Comparison of ENCODE assay signal across 8 cellular contexts in genomic region chr14:103292426-103293374, GRCh38.
DNase-seq lines count a peak whose midpoint lies in the region; ATAC-seq lines count a peak whose summit lies in the region.

No MANE protein-coding gene starts in this region.

- ATAC-seq in HG02678 (IDR thresholded peaks at IDR 0.05; ENCODE audit: unreplicated experiment) (peak; percentile 53), GM19023 (IDR thresholded peaks at IDR 0.05; ENCODE audit: unreplicated experiment) (no peak)

- peak; percentile 80 for DNase-seq in ELR (ENCODE audit: low read depth)
- peak; percentile 24 for DNase-seq in NCI-H2227 treated with DMSO at 0.1 percent for 48 hours (lab: John Stamatoyannopoulos, UW)
- peak; percentile 69 to 71 for DNase-seq in activated CD4-positive, alpha-beta T cell treated with anti-CD3 and anti-CD28 coated beads, Interleukin-2, amount 50 U/mL, for 4 hours
- DNase-seq in ecto neural progenitor cell (ENCODE audit: low spot score) = peak; percentile 85
- peak; percentile 90 for DNase-seq in medulla oblongata (ENCODE audit: extremely low spot score)
- peak; percentile 60 for DNase-seq in stimulated activated CD8-positive, alpha-beta memory T cell treated with anti-CD3 and anti-CD28 coated beads, Interleukin-15, amount 100 ng/mL, for 1 hour (ENCODE audit: low read depth)

Comparison
In these comparisons a context has a peak if more than half of its experiments do, and no peak if none do; other contexts are left out.
1. DNase-seq: peak in every context shown above with its lines; median percentile 90 in medulla oblongata; 85 in ecto neural progenitor cell; 80 in ELR; 70 in activated CD4-positive, alpha-beta T cell treated with anti-CD3 and anti-CD28 coated beads, Interleukin-2, amount 50 U/mL, for 4 hours; 60 in stimulated activated CD8-positive, alpha-beta memory T cell treated with anti-CD3 and anti-CD28 coated beads, Interleukin-15, amount 100 ng/mL, for 1 hour; 24 in NCI-H2227 treated with DMSO at 0.1 percent for 48 hours.